12 cellular contexts compared by ENCODE assay signal in the genomic region with DNA sequence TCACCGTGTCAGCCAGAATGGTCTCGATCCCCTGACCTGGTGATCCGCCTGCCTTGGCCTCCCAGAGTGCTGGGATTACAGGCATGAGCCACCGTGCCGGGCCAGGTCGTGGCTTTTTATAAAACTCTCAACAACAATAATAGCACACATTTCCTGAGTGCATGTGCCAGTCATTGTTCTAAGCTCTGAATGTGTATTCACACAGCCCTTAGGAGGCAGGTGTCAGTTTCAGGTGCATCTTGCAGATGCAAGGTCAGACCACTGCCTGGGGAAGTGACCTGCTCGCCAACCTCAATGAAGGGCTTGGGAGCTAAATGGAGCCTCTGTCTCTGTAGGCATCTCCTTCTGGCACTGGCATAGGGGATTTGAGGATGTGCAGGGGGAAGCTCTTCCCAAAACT. TPM values are rescaled to one million over a fixed set of nuclear protein-coding genes. Genes with fewer than 3 reads are reported as not detected.
DNase-seq lines count a peak whose midpoint lies in the region; ATAC-seq and TF ChIP-seq lines count a peak whose summit lies in the region.
"Had no signal": no experiment of that assay in that cellular context is flagged by ENCODE, and none has a peak within 500 bp of the region (broad histone marks: within the 10 kb centered on the region; RNA-seq: fewer than 3 reads in every experiment).

No MANE protein-coding gene starts in this region.

- H3F3A ChIP-seq in SU-DHL-6 (ENCODE audit: insufficient read depth), result peaks cover 3% of the 10 kb centered on the region; the same call in 1 of the 2 replicates

- no peaks in the 10 kb centered on the region for H3K27me3 ChIP-seq in SU-DHL-6 (ENCODE audit: low read length)

- peak overlapping the region; percentile 30 for H3K9ac ChIP-seq in SU-DHL-6 (ENCODE audit: low read length)

- H3K79me2 ChIP-seq in SU-DHL-6 (ENCODE audit: insufficient read depth, low read length), result no peaks in the 10 kb centered on the region

- H3K4me2 ChIP-seq in SU-DHL-6 (ENCODE audit: low read depth, low read length, poor library complexity, severe bottlenecking), result peak overlapping the region; percentile 37

- H3K4me3 Mint-ChIP-seq in osteocyte (ENCODE audit: unreplicated experiment), result no peak overlapping the region
- no peak overlapping the region for H3K4me3 Mint-ChIP-seq in activated CD8-positive, alpha-beta memory T cell treated with anti-CD3 and anti-CD28 coated beads, Interleukin-2, amount 10 ng/mL, durations not matched to agents 7 days and 5 days

- ATAC-seq in GM18502 (IDR thresholded peaks at IDR 0.05; ENCODE audit: poor library complexity, unreplicated experiment) (peak; percentile 74), GM19452 (IDR thresholded peaks at IDR 0.05; ENCODE audit: unreplicated experiment) (peak; percentile 87), HG02943 (IDR thresholded peaks at IDR 0.05; ENCODE audit: low read depth, unreplicated experiment) (peak; percentile 72)
- ATAC-seq in activated CD8-positive, alpha-beta memory T cell treated with anti-CD3 and anti-CD28 coated beads, Interleukin-2, amount 10 ng/mL, durations not matched to agents 7 days and 5 days, result no peak

- peaks cover 16% of the 10 kb centered on the region for H3K27me3 Mint-ChIP-seq in osteocyte (ENCODE audit: unreplicated experiment)
- no peaks in the 10 kb centered on the region for H3K27me3 Mint-ChIP-seq in activated CD8-positive, alpha-beta memory T cell treated with anti-CD3 and anti-CD28 coated beads, Interleukin-2, amount 10 ng/mL, durations not matched to agents 7 days and 5 days

- TF ChIP-seq CTCF in SU-DHL-6 (IDR thresholded peaks at IDR 0.05; ENCODE audit: insufficient read depth, low read length, poor library complexity, severe bottlenecking) (no peak), osteocyte (IDR thresholded peaks at IDR 0.05) (no peak)

- DNase-seq in stimulated activated CD8-positive, alpha-beta memory T cell treated with anti-CD3 and anti-CD28 coated beads, Interleukin-4, amount 100 ng/mL, for 48 hours, result no peak
- no peak for DNase-seq in activated naive CD4-positive, alpha-beta T cell treated with Interleukin-2 at 50 U/mL for 16 hours
- DNase-seq in osteocyte (ENCODE audit: extremely low spot score, unreplicated experiment), result no peak
- no peak for DNase-seq in activated CD8-positive, alpha-beta memory T cell treated with anti-CD3 and anti-CD28 coated beads, Interleukin-2, amount 10 ng/mL, durations not matched to agents 7 days and 5 days
- DNase-seq: activated T-cell treated with anti-CD3 and anti-CD28 coated beads for 4 hours, NCI-H345, T-helper 1 cell had no signal

- no peaks in the 10 kb centered on the region for H3K36me3 ChIP-seq in SU-DHL-6 (ENCODE audit: low read length)
- H3K36me3 ChIP-seq: neutrophil had no signal

- H3K27ac Mint-ChIP-seq in osteocyte (ENCODE audit: unreplicated experiment), result no peak overlapping the region
- H3K27ac Mint-ChIP-seq in activated CD8-positive, alpha-beta memory T cell treated with anti-CD3 and anti-CD28 coated beads, Interleukin-2, amount 10 ng/mL, durations not matched to agents 7 days and 5 days, result no peak overlapping the region

- H4K20me1 ChIP-seq in SU-DHL-6 (ENCODE audit: low read depth, low read length), result no peaks in the 10 kb centered on the region

- H3K27ac ChIP-seq in SU-DHL-6 (ENCODE audit: low read depth, low read length), result peak overlapping the region; percentile 69
- H3K27ac ChIP-seq: neutrophil had no signal

- no peak overlapping the region for H2AFZ ChIP-seq in SU-DHL-6 (ENCODE audit: low read depth, low read length, severe bottlenecking)

- no peaks in the 10 kb centered on the region for H3K9me2 ChIP-seq in SU-DHL-6 (replicated peaks; ENCODE audit: insufficient read depth, low read length)

- H3K9me3 Mint-ChIP-seq in osteocyte (ENCODE audit: unreplicated experiment), result no peaks in the 10 kb centered on the region
- no peaks in the 10 kb centered on the region for H3K9me3 Mint-ChIP-seq in activated CD8-positive, alpha-beta memory T cell treated with anti-CD3 and anti-CD28 coated beads, Interleukin-2, amount 10 ng/mL, durations not matched to agents 7 days and 5 days (ENCODE audit: low read depth)

- no peaks in the 10 kb centered on the region for H3K9me3 ChIP-seq in SU-DHL-6 (ENCODE audit: insufficient read depth, low read length)
- H3K9me3 ChIP-seq: neutrophil had no signal

- peaks cover 8% of the 10 kb centered on the region for H3K4me1 Mint-ChIP-seq in osteocyte (ENCODE audit: unreplicated experiment)
- peaks cover 10% of the 10 kb centered on the region for H3K4me1 Mint-ChIP-seq in activated CD8-positive, alpha-beta memory T cell treated with anti-CD3 and anti-CD28 coated beads, Interleukin-2, amount 10 ng/mL, durations not matched to agents 7 days and 5 days

- H3K36me3 Mint-ChIP-seq in osteocyte (ENCODE audit: unreplicated experiment), result no peaks in the 10 kb centered on the region
- no peaks in the 10 kb centered on the region for H3K36me3 Mint-ChIP-seq in activated CD8-positive, alpha-beta memory T cell treated with anti-CD3 and anti-CD28 coated beads, Interleukin-2, amount 10 ng/mL, durations not matched to agents 7 days and 5 days

- H3K4me3 ChIP-seq in SU-DHL-6 (ENCODE audit: insufficient read depth, low read length, poor library complexity, severe bottlenecking), result no peak overlapping the region

- CTCF ChIA-PET in activated CD8-positive, alpha-beta memory T cell treated with anti-CD3 and anti-CD28 coated beads, Interleukin-2, amount 10 ng/mL, durations not matched to agents 7 days and 5 days (lab: Charles Lee), result interaction anchor here (0.7 to 1.6 kb wide), 2 partner anchors 12 to 260 kb away, joined by 3 to 4 read pairs; no protein-coding TSS in a partner anchor

RNA-seq across cellular contexts. Expression of gene LEFTY2, which starts 1.6 kb away (rescaled TPM):
- 0.43 TPM in 1 of 2 replicates, not detected in the other for total RNA-seq in osteocyte
- total RNA-seq in activated CD8-positive, alpha-beta memory T cell treated with anti-CD3 and anti-CD28 coated beads, Interleukin-2, amount 10 ng/mL, durations not matched to agents 7 days and 5 days, result not detected

RNA-seq across cellular contexts. Expression of gene PYCR2, which starts 18.5 kb away (rescaled TPM):
- 59.3 and 60.3 TPM in 2 replicates for total RNA-seq in osteocyte
- 100 to 1,000 TPM; 103 to 106 TPM for total RNA-seq in activated CD8-positive, alpha-beta memory T cell treated with anti-CD3 and anti-CD28 coated beads, Interleukin-2, amount 10 ng/mL, durations not matched to agents 7 days and 5 days

RNA-seq across cellular contexts. Expression of gene LEFTY1, which starts 53.6 kb away (rescaled TPM):
- total RNA-seq in osteocyte, result 0.24 and 0.40 TPM in 2 replicates
- total RNA-seq in activated CD8-positive, alpha-beta memory T cell treated with anti-CD3 and anti-CD28 coated beads, Interleukin-2, amount 10 ng/mL, durations not matched to agents 7 days and 5 days, result not detected

RNA-seq across cellular contexts. Expression of gene SDE2, which starts 56.6 kb away (rescaled TPM):
- 20.0 and 20.7 TPM in 2 replicates for total RNA-seq in osteocyte
- total RNA-seq in activated CD8-positive, alpha-beta memory T cell treated with anti-CD3 and anti-CD28 coated beads, Interleukin-2, amount 10 ng/mL, durations not matched to agents 7 days and 5 days, result 10 to 100 TPM; 16.6 to 20.9 TPM
